In the genomic region with DNA sequence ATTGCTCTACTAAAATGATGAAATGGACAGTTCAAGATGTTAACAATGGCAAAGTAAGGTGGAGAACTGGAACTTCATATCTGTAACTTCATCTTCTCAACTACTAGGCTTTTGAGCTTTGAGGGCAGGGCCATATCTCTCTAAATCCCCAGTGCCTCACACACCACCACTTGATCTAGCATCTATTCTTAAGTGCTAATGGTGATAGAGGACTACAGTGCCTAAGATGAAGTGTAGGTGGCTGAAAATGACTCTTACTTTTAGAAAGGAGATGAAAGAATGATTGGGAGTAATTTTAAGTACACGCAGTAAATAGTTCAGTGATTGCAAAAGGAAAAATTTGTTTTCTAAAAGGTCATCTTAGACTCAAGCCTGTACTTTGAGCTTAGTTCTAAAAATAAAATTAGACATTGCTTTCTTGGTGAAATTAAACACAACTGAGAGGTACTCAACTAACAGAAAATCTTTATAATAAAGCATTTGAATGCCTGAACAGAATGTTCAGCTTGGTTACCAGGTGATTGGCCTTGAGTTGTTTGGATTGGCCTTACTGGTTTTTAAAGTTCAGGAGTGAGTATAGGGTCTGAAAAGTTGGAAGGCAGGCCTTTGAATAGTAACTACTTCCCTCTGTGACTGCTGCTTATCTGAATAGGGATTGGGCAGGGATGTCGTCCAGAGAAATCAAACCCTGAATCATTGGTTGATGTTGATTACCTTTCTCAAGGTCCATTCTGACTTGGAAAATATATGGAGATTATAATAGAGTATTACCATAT, we compare ENCODE assay signal across 15 cellular contexts. TPM values are rescaled to one million over a fixed set of nuclear protein-coding genes. Genes with fewer than 3 reads are reported as not detected.
DNase-seq lines count a peak whose midpoint lies in the region; ATAC-seq and TF ChIP-seq lines count a peak whose summit lies in the region.
"Had no signal": no experiment of that assay in that cellular context is flagged by ENCODE, and none has a peak within 500 bp of the region (broad histone marks: within the 10 kb centered on the region; RNA-seq: fewer than 3 reads in every experiment).

No MANE protein-coding gene starts in this region.

- H3K4me3 ChIP-seq in HUES6 (ENCODE audit: low read depth, low read length) (no peak overlapping the region), upper lobe of right lung (no peak overlapping the region)
- H3K4me3 ChIP-seq: A549 had no signal

- intact Hi-C loops in upper lobe of right lung (cut with DNase I) = no loop called here

- H3K27me3 ChIP-seq in HUES6 (ENCODE audit: control insufficient read depth, insufficient read depth, low read length) (no peaks in the 10 kb centered on the region; the same call in 1 of the 2 replicates), upper lobe of right lung (no peaks in the 10 kb centered on the region)
- H3K27me3 ChIP-seq: BE2C had no signal

- H3K36me3 ChIP-seq in HUES6 (ENCODE audit: control insufficient read depth, insufficient read depth, low read length) (no peaks in the 10 kb centered on the region), upper lobe of right lung (no peaks in the 10 kb centered on the region)
- H3K36me3 ChIP-seq: BE2C had no signal

- H3K27ac ChIP-seq in HUES6 (ENCODE audit: low read depth, low read length) = peak overlapping the region; percentile 5; the same call in 1 of the 2 replicates
- no peak overlapping the region for H3K27ac ChIP-seq in upper lobe of right lung
- H3K27ac ChIP-seq: A549, C4-2B, HL-60 had no signal

- ATAC-seq in left lobe of liver (peak; percentile 49), upper lobe of right lung (peak; percentile 34), GM18519 (IDR thresholded peaks at IDR 0.05; ENCODE audit: low FRiP score, unreplicated experiment) (no peak)
- ATAC-seq: A549 had no signal

- H3K9ac ChIP-seq in HUES6 (ENCODE audit: low read length) = peak overlapping the region; percentile 5

- H3K9me3 ChIP-seq in HUES6 (ENCODE audit: control insufficient read depth, insufficient read depth, low read depth, low read length) (no peaks in the 10 kb centered on the region), upper lobe of right lung (no peaks in the 10 kb centered on the region)
- H3K9me3 ChIP-seq: A549, BE2C had no signal

- TF ChIP-seq CTCF in upper lobe of right lung (IDR thresholded peaks at IDR 0.05) = no peak

- peak; percentile 0 for DNase-seq in dermis blood vessel endothelial cell
- no peak for DNase-seq in left lobe of liver (ENCODE audit: low spot score)
- DNase-seq in upper lobe of right lung = no peak
- no peak for DNase-seq in NCI-H146 (lab: John Stamatoyannopoulos, UW)
- DNase-seq: BE2C; CD4-positive, alpha-beta memory T cell; DMS79 treated with DMSO at 0.1 percent for 48 hours; EL; HCEC 1CT; HFFc6 had no signal

- peaks cover 41% of the 10 kb centered on the region for H3K4me1 ChIP-seq in HUES6 (ENCODE audit: control insufficient read depth, insufficient read depth, low read length)
- no peaks in the 10 kb centered on the region for H3K4me1 ChIP-seq in upper lobe of right lung
- H3K4me1 ChIP-seq: A549, BE2C had no signal

RNA-seq across cellular contexts. Expression of a gene that starts 45.4 kb away (rescaled TPM):
- total RNA-seq in dermis blood vessel endothelial cell (25.4 and 37.6 TPM in 2 replicates), left lobe of liver (9.4 TPM), upper lobe of right lung (32.9 TPM)
